9 cellular contexts compared by ENCODE assay signal in the genomic region with DNA sequence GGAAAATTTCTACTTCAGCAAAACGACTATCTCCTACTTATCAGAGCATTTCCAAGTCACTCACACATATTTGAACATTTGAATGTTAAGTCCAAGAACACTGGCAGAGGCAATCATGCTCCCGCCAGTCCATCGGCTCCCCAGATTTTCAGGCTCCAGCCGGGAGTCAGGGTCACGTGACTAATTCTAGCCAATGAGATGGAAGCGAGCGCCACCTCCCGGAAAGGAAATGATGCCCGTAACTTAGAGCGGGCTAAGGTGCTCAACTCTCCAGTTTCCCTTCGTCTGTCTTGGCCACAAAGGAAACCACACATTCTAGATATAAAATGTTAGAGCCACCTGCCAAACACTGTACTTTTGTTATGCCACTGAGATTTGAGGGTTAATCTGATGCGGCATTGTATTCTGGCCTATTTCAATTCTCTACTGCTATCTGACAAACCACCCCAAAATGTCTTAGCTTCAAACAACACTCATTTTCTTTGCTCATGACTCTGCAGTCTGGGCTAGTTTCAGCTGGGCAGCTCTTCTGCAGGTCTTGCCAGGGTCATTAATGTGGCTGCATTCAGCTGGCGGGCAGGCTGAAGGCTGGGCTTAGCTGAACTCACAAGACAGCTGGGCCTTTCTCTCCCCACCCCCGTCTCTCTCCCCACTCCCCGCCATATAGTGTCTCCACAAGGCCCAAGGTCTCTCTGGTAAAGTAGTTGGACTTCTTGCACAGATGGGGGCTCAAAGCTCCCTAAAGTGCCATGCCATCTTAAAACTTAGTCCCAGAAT. TPM values are rescaled to one million over a fixed set of nuclear protein-coding genes. Genes with fewer than 3 reads are reported as not detected.
DNase-seq lines count a peak whose midpoint lies in the region; ATAC-seq and TF ChIP-seq lines count a peak whose summit lies in the region.
"Had no signal": no experiment of that assay in that cellular context is flagged by ENCODE, and none has a peak within 500 bp of the region (broad histone marks: within the 10 kb centered on the region; RNA-seq: fewer than 3 reads in every experiment).

No MANE protein-coding gene starts in this region.

- ATAC-seq in HG03432 (IDR thresholded peaks at IDR 0.05; ENCODE audit: unreplicated experiment) (peak; percentile 56), GM21737 (IDR thresholded peaks at IDR 0.05; ENCODE audit: unreplicated experiment) (no peak)
- peak; percentile 70 for ATAC-seq in activated CD8-positive, alpha-beta T cell treated with anti-CD3 and anti-CD28 coated beads, Interleukin-2, amount 10 ng/mL, durations not matched to agents 7 days and 5 days
- peak; percentile 28 to 74 for ATAC-seq in naive thymus-derived CD8-positive, alpha-beta T cell

- no peak for TF ChIP-seq CTCF in CD14-positive monocyte (IDR thresholded peaks at IDR 0.05)

- intact Hi-C loops in CD14-positive monocyte (cut with micrococcal nuclease) = no loop called here

- H3K9me3 Mint-ChIP-seq in CD14-positive monocyte = peaks cover 0 to 3% (median 0%) of the 10 kb centered on the region in 7 donors
- H3K9me3 Mint-ChIP-seq in activated CD8-positive, alpha-beta T cell treated with anti-CD3 and anti-CD28 coated beads, Interleukin-2, amount 10 ng/mL, durations not matched to agents 7 days and 5 days (ENCODE audit: insufficient read depth) = no peaks in the 10 kb centered on the region
- no peaks in the 10 kb centered on the region for H3K9me3 Mint-ChIP-seq in naive thymus-derived CD8-positive, alpha-beta T cell

- H3K4me3 Mint-ChIP-seq in CD14-positive monocyte = peak overlapping the region; percentile 34 to 78
- H3K4me3 Mint-ChIP-seq in activated CD8-positive, alpha-beta T cell treated with anti-CD3 and anti-CD28 coated beads, Interleukin-2, amount 10 ng/mL, durations not matched to agents 7 days and 5 days = peak overlapping the region; percentile 36
- H3K4me3 Mint-ChIP-seq in naive thymus-derived CD8-positive, alpha-beta T cell = peak overlapping the region in 9 of 10 donors; percentile 28 to 80 (median 72)

- CTCF ChIA-PET in activated CD8-positive, alpha-beta T cell treated with anti-CD3 and anti-CD28 coated beads, Interleukin-2, amount 10 ng/mL, durations not matched to agents 7 days and 5 days (lab: Charles Lee) = interaction anchor here (0.6 to 1.7 kb wide), 6 partner anchors 9 to 60 kb away, joined by 3 to 6 read pairs (median 4); no protein-coding TSS in a partner anchor
- CTCF ChIA-PET in HEK293T (lab: Yijun Ruan, JAX) = no interaction called here

- H3K4me1 Mint-ChIP-seq in CD14-positive monocyte = peaks cover 4% of the 10 kb centered on the region
- H3K4me1 Mint-ChIP-seq in activated CD8-positive, alpha-beta T cell treated with anti-CD3 and anti-CD28 coated beads, Interleukin-2, amount 10 ng/mL, durations not matched to agents 7 days and 5 days (ENCODE audit: low read depth) = peaks cover 11% of the 10 kb centered on the region
- H3K4me1 Mint-ChIP-seq in naive thymus-derived CD8-positive, alpha-beta T cell = peaks cover 5 to 12% (median 10%) of the 10 kb centered on the region in 4 donors

- no peaks in the 10 kb centered on the region for H3K36me3 Mint-ChIP-seq in CD14-positive monocyte
- H3K36me3 Mint-ChIP-seq in activated CD8-positive, alpha-beta T cell treated with anti-CD3 and anti-CD28 coated beads, Interleukin-2, amount 10 ng/mL, durations not matched to agents 7 days and 5 days (ENCODE audit: low read depth) = no peaks in the 10 kb centered on the region
- H3K36me3 Mint-ChIP-seq in naive thymus-derived CD8-positive, alpha-beta T cell = no peaks in the 10 kb centered on the region

- POLR2A ChIA-PET in activated CD8-positive, alpha-beta T cell treated with anti-CD3 and anti-CD28 coated beads, Interleukin-2, amount 10 ng/mL, durations not matched to agents 7 days and 5 days (lab: Charles Lee) = no interaction called here
- POLR2A ChIA-PET in naive thymus-derived CD8-positive, alpha-beta T cell (lab: Charles Lee) = no interaction called here
- POLR2A ChIA-PET in HEK293T (lab: Yijun Ruan, JAX) = no interaction called here

- H3K27ac Mint-ChIP-seq in CD14-positive monocyte = no peak overlapping the region
- no peak overlapping the region for H3K27ac Mint-ChIP-seq in activated CD8-positive, alpha-beta T cell treated with anti-CD3 and anti-CD28 coated beads, Interleukin-2, amount 10 ng/mL, durations not matched to agents 7 days and 5 days
- peak overlapping the region in 4 of 10 donors; percentile 29 to 77 (median 58) for H3K27ac Mint-ChIP-seq in naive thymus-derived CD8-positive, alpha-beta T cell

- peak; percentile 30 for DNase-seq in CD14-positive monocyte (ENCODE audit: low spot score)
- peak; percentile 65 for DNase-seq in activated CD8-positive, alpha-beta T cell treated with anti-CD3 and anti-CD28 coated beads, Interleukin-2, amount 10 ng/mL, durations not matched to agents 7 days and 5 days
- peak in 3 of 10 donors; percentile 28 to 43 (median 38) for DNase-seq in naive thymus-derived CD8-positive, alpha-beta T cell
- DNase-seq in D341Med (ENCODE audit: low spot score) = no peak
- no peak for DNase-seq in SW480 (ENCODE audit: low spot score)
- no peak for DNase-seq in HEK293T (ENCODE audit: extremely low spot score)
- DNase-seq: glutamatergic neuron had no signal

- H3K27me3 Mint-ChIP-seq in CD14-positive monocyte (ENCODE audit: low read depth in 3 of 3) = peaks cover 1 to 6% (median 5%) of the 10 kb centered on the region in 3 donors
- peaks cover 6% of the 10 kb centered on the region for H3K27me3 Mint-ChIP-seq in activated CD8-positive, alpha-beta T cell treated with anti-CD3 and anti-CD28 coated beads, Interleukin-2, amount 10 ng/mL, durations not matched to agents 7 days and 5 days (ENCODE audit: low read depth)
- peaks cover 0 to 15% (median 9%) of the 10 kb centered on the region in 5 donors for H3K27me3 Mint-ChIP-seq in naive thymus-derived CD8-positive, alpha-beta T cell

TF ChIP-seq in HEK293T, 16 proteins besides CTCF, POLR2A, EP300 and RAD21:
- TF ChIP-seq HDGF (IDR thresholded peaks at IDR 0.05; ENCODE audit: borderline replicate concordance) (no peak), FOXA1 (IDR thresholded peaks at IDR 0.05) (no peak), SP1 (IDR thresholded peaks at IDR 0.05) (no peak), ZNF384 (IDR thresholded peaks at IDR 0.05) (no peak)

RNA-seq across cellular contexts. Expression of gene LHX4, which starts 16.5 kb away (rescaled TPM):
- polyA plus RNA-seq in CD14-positive monocyte = not detected
- total RNA-seq in activated CD8-positive, alpha-beta T cell treated with anti-CD3 and anti-CD28 coated beads, Interleukin-2, amount 10 ng/mL, durations not matched to agents 7 days and 5 days = not detected
- total RNA-seq in naive thymus-derived CD8-positive, alpha-beta T cell = not detected
- polyA plus RNA-seq in naive thymus-derived CD8-positive, alpha-beta T cell = under 1 TPM; 0.09 to 0.25 (median 0.12) TPM

RNA-seq across cellular contexts. Expression of gene QSOX1, which starts 58.9 kb away (rescaled TPM):
- polyA plus RNA-seq in CD14-positive monocyte = 10 to 100 TPM; 34.5 to 35.8 TPM
- total RNA-seq in activated CD8-positive, alpha-beta T cell treated with anti-CD3 and anti-CD28 coated beads, Interleukin-2, amount 10 ng/mL, durations not matched to agents 7 days and 5 days = 10 to 100 TPM; 23.9 to 25.2 TPM
- total RNA-seq in naive thymus-derived CD8-positive, alpha-beta T cell = 10 to 100 TPM; 19.9 to 23.1 TPM
- 10 to 100 TPM in 1 of 3 donors, 1 to 10 TPM in 2; 8.1 to 11.4 (median 9.8) TPM for polyA plus RNA-seq in naive thymus-derived CD8-positive, alpha-beta T cell

Comparison
In these comparisons a context has a peak if more than half of its experiments do, and no peak if none do; other contexts are left out.
1. DNase-seq: peak in CD14-positive monocyte (single experiment) and activated CD8-positive, alpha-beta T cell treated with anti-CD3 and anti-CD28 coated beads, Interleukin-2, amount 10 ng/mL, durations not matched to agents 7 days and 5 days (single experiment); none in D341Med (single experiment), SW480 (single experiment) and HEK293T (single experiment).
2. Peak in every context shown above with its lines, with median percentiles within 50 percentile points of each other: H3K4me3 Mint-ChIP-seq.